In genomic region chr6:80163754-80164187, GRCh38 we compare ENCODE assay signal across 8 cellular contexts. TPM values are rescaled to one million over a fixed set of nuclear protein-coding genes. Genes with fewer than 3 reads are reported as not detected.
DNase-seq lines count a peak whose midpoint lies in the region; ATAC-seq and TF ChIP-seq lines count a peak whose summit lies in the region.

No MANE protein-coding gene starts in this region.

- H3K4me3 ChIP-seq in epithelial cell of proximal tubule (ENCODE audit: low read depth, low read length) (peak overlapping the region; percentile 17), HAP-1 (no peak overlapping the region), ovary (no peak overlapping the region)

- no peaks in the 10 kb centered on the region for H3K4me1 ChIP-seq in HAP-1
- no peaks in the 10 kb centered on the region for H3K4me1 ChIP-seq in ovary (ENCODE audit: insufficient read depth)

- TF ChIP-seq POLR2A in ovary (IDR thresholded peaks at IDR 0.05): no peak

- no peaks in the 10 kb centered on the region for H3K27me3 ChIP-seq in HAP-1 (ENCODE audit: low read depth)
- no peaks in the 10 kb centered on the region for H3K27me3 ChIP-seq in ovary

- in situ Hi-C loops in HAP-1 (cut with MboI; ENCODE audit: low sequenced_read_pairs): no loop called here

- H3K9me3 ChIP-seq in HAP-1: no peaks in the 10 kb centered on the region
- H3K9me3 ChIP-seq in ovary: no peaks in the 10 kb centered on the region

- 85 to 91% (median 90%) methylated on average over 3 of the region's 3 CpGs for WGBS in ovary, 3 donors

- peak; percentile 3 for DNase-seq in stimulated activated CD4-positive, alpha-beta T cell treated with anti-CD3 and anti-CD28 coated beads, Interleukin-1b, Interleukin-23, amount 100 ng/mL, for 48 hours
- no peak for DNase-seq in stimulated activated CD4-positive, alpha-beta T cell treated with anti-CD3 and anti-CD28 coated beads, Interleukin-12 subunit alpha, Interleukin-12 subunit beta, amount 100 ng/mL, for 4 hours
- DNase-seq in NCI-H226 (peak; percentile 62), epithelial cell of proximal tubule (ENCODE audit: low read depth) (peak; percentile 85), HAP-1 (ENCODE audit: low spot score in 2 of 2) (no peak), NCI-H345 (lab: John Stamatoyannopoulos, UW) (no peak), ovary (no peak)

- H3K27ac ChIP-seq in ovary: no peak overlapping the region

- intact Hi-C loops in ovary (cut with DNase I): no loop called here

- no peak for TF ChIP-seq CTCF in epithelial cell of proximal tubule (conservative IDR thresholded peaks at IDR 0.05; ENCODE audit: low read depth, low read length)
- TF ChIP-seq CTCF in ovary (IDR thresholded peaks at IDR 0.05): no peak

- TF ChIP-seq EP300 in ovary (IDR thresholded peaks at IDR 0.05): no peak

- ATAC-seq in HG02852 (IDR thresholded peaks at IDR 0.05; ENCODE audit: unreplicated experiment): peak; percentile 75

- H3K36me3 ChIP-seq in HAP-1 (replicated peaks) (no peaks in the 10 kb centered on the region), ovary (no peaks in the 10 kb centered on the region)

RNA-seq across cellular contexts. Expression of gene BCKDHB, which starts 57.3 kb away (rescaled TPM):
- total RNA-seq in epithelial cell of proximal tubule: 10.9 and 11.9 TPM in 2 replicates
- 10 to 100 TPM; 12.0 to 33.4 (median 24.7) TPM for total RNA-seq in ovary
- polyA plus RNA-seq in ovary: 10 to 100 TPM; 17.4 to 18.7 TPM

Comparison
In these comparisons a context has a peak if more than half of its experiments do, and no peak if none do; other contexts are left out.
1. DNase-seq: peak in stimulated activated CD4-positive, alpha-beta T cell treated with anti-CD3 and anti-CD28 coated beads, Interleukin-1b, Interleukin-23, amount 100 ng/mL, for 48 hours (single experiment), NCI-H226 (single experiment) and epithelial cell of proximal tubule (single experiment); none in stimulated activated CD4-positive, alpha-beta T cell treated with anti-CD3 and anti-CD28 coated beads, Interleukin-12 subunit alpha, Interleukin-12 subunit beta, amount 100 ng/mL, for 4 hours (single experiment), HAP-1 (0 of 2), NCI-H345 (single experiment) and ovary (0 of 5).